ENCODE assay signal across 8 cellular contexts in the genomic region with DNA sequence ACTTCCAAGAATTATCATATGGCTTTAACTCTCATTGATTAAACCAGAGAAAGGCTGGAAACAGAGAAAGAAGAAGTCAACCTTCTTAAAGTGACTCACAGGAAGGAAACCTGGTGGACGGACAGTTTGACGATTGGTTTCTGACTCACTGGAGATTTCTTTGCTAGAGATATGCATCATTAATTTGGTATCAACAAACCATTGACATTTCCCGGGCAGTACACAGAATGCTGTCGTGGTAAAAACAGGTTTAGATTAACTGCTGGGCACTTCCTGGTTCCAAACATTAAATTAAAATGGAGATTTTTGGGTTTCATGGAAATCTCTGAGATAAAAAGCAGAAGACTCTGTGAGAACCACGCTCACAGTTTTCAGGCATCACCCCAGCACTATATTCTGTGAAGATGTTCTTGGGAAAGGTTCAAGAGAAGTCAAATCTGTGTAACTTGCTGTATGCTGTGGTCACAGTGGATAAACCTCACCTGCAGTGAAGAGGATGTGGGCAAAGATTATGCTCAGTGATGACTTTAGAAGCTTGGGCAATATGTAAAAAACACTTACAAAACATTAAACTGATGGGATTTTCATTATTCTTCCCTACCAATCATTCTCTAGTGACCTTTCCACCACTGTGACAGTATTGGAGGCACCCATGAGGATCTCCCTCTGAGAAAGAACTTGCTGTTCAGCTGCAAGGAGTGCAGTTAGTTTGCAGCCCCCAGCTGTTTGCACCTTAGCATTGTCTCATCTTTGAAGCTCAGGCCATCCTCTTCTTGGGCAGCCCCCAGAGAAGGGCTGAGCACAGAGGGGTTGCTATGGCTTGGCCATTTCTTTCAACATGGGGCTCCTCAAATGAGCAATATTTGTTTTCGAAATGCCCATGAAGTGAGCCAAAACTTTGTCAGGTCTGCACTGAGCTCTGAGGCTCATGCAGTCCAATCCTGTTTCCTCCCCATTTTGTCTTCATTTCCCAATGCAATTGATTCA.
DNase-seq lines count a peak whose midpoint lies in the region; ATAC-seq and TF ChIP-seq lines count a peak whose summit lies in the region.

No MANE protein-coding gene starts in this region.

- CTCF ChIA-PET in OCI-LY7 (lab: Charles Lee; ENCODE audit: unreplicated experiment) = interaction anchor here (1.0 to 1.2 kb wide), 2 partner anchors 10 to 11 kb away, joined by 4 to 7 read pairs; no protein-coding TSS in a partner anchor

- H3K4me2 ChIP-seq in OCI-LY7 (ENCODE audit: low read length) = peak overlapping the region; percentile 67

- H3K27me3 ChIP-seq in body of pancreas = no peaks in the 10 kb centered on the region

- H3K27ac Mint-ChIP-seq in activated naive CD8-positive, alpha-beta T cell treated with anti-CD3 and anti-CD28 coated beads, Interleukin-2, amount 50 U/mL, for 24 hours = peak overlapping the region; percentile 96

- no peaks in the 10 kb centered on the region for H3K36me3 ChIP-seq in OCI-LY7 (ENCODE audit: insufficient read depth, low read length)
- no peaks in the 10 kb centered on the region for H3K36me3 ChIP-seq in body of pancreas (replicated peaks in 1 of 2; ENCODE audit: insufficient read depth in 1 of 2, low read depth in 2 of 2)

- H3K9me3 ChIP-seq in OCI-LY7 (ENCODE audit: low read length) (no peaks in the 10 kb centered on the region), body of pancreas (no peaks in the 10 kb centered on the region)

- intact Hi-C loops in OCI-LY7 (cut with micrococcal nuclease; ENCODE audit: unreplicated experiment) = loop anchor here (1.0 to 5.0 kb wide), 4 partner anchors 19 to 84 kb away; no protein-coding TSS in a partner anchor
- intact Hi-C loops in body of pancreas (cut with DNase I) = no loop called here

- peak; percentile 85 for DNase-seq in OCI-LY7 (ENCODE audit: low spot score)
- DNase-seq in activated naive CD8-positive, alpha-beta T cell treated with anti-CD3 and anti-CD28 coated beads, Interleukin-2, amount 50 U/mL, for 24 hours = no peak
- DNase-seq in NCI-H510A treated with DMSO at 0.1 percent for 48 hours (lab: John Stamatoyannopoulos, UW) = no peak
- no peak for DNase-seq in NCI-H82 (lab: John Stamatoyannopoulos, UW)
- no peak for DNase-seq in body of pancreas

- H3K4me3 Mint-ChIP-seq in activated naive CD8-positive, alpha-beta T cell treated with anti-CD3 and anti-CD28 coated beads, Interleukin-2, amount 50 U/mL, for 24 hours = peak overlapping the region; percentile 55

- H3K27ac ChIP-seq in OCI-LY7 (ENCODE audit: low read depth, low read length, poor library complexity, severe bottlenecking) (peak overlapping the region; percentile 89), skin epidermis (peak overlapping the region in 14 of 21 experiments; percentile 8 to 86 (median 61)), body of pancreas (peak overlapping the region in 1 of 4 donors; percentile 19)

- no peaks in the 10 kb centered on the region for H3K9me2 ChIP-seq in OCI-LY7 (ENCODE audit: insufficient read depth, low read length)

- H3K9me3 Mint-ChIP-seq in activated naive CD8-positive, alpha-beta T cell treated with anti-CD3 and anti-CD28 coated beads, Interleukin-2, amount 50 U/mL, for 24 hours = peaks cover 16% of the 10 kb centered on the region

- no peaks in the 10 kb centered on the region for H4K20me1 ChIP-seq in OCI-LY7 (ENCODE audit: insufficient read depth, low read length)

- TF ChIP-seq CTCF in OCI-LY7 (conservative IDR thresholded peaks at IDR 0.05; ENCODE audit: low read length) (no peak), body of pancreas (IDR thresholded peaks at IDR 0.05) (no peak)

- TF ChIP-seq POLR2A in body of pancreas (IDR thresholded peaks at IDR 0.05) = no peak

- POLR2A ChIA-PET in OCI-LY7 (lab: Charles Lee) = interaction anchor here (0.6 to 3.6 kb wide), 7 partner anchors 11 to 87 kb away, joined by 3 to 22 read pairs (median 4); no protein-coding TSS in a partner anchor

- H3K27me3 Mint-ChIP-seq in activated naive CD8-positive, alpha-beta T cell treated with anti-CD3 and anti-CD28 coated beads, Interleukin-2, amount 50 U/mL, for 24 hours = no peaks in the 10 kb centered on the region

- peaks cover 8% of the 10 kb centered on the region for H3K36me3 Mint-ChIP-seq in activated naive CD8-positive, alpha-beta T cell treated with anti-CD3 and anti-CD28 coated beads, Interleukin-2, amount 50 U/mL, for 24 hours (ENCODE audit: low read depth)

- H2AFZ ChIP-seq in OCI-LY7 (ENCODE audit: low read length) = peak overlapping the region; percentile 85

- peaks cover 88% of the 10 kb centered on the region for H3K4me1 Mint-ChIP-seq in activated naive CD8-positive, alpha-beta T cell treated with anti-CD3 and anti-CD28 coated beads, Interleukin-2, amount 50 U/mL, for 24 hours

- no peaks in the 10 kb centered on the region for H3K79me2 ChIP-seq in OCI-LY7 (ENCODE audit: insufficient read depth, low read depth, low read length)

- ATAC-seq in GM18858 (IDR thresholded peaks at IDR 0.05; ENCODE audit: unreplicated experiment) = peak; percentile 39
- ATAC-seq in HG02870 (IDR thresholded peaks at IDR 0.05; ENCODE audit: unreplicated experiment) = peak; percentile 43
- peak; percentile 58 for ATAC-seq in activated naive CD8-positive, alpha-beta T cell treated with anti-CD3 and anti-CD28 coated beads, Interleukin-2, amount 50 U/mL, for 24 hours
- ATAC-seq in body of pancreas = no peak

- peaks cover 51% of the 10 kb centered on the region for H3K4me1 ChIP-seq in OCI-LY7 (ENCODE audit: insufficient read depth, low read length, poor library complexity, severe bottlenecking)
- peaks cover 36% of the 10 kb centered on the region for H3K4me1 ChIP-seq in body of pancreas

- 55 to 63% methylated on average over 6 of the region's 6 CpGs for WGBS in body of pancreas, 2 donors

- no TSS peak for BruUV-seq in OCI-LY7 (replicated peaks; lab: Mats Ljungman, UMichigan)

- peak overlapping the region; percentile 35 for H3K4me3 ChIP-seq in OCI-LY7 (ENCODE audit: low read depth, low read length, poor library complexity, severe bottlenecking)
- H3K4me3 ChIP-seq in skin epidermis = no peak overlapping the region
- H3K4me3 ChIP-seq in body of pancreas = no peak overlapping the region
